8 cellular contexts compared by ENCODE assay signal in genomic region chr21:33542640-33543504, GRCh38. TPM values are rescaled to one million over a fixed set of nuclear protein-coding genes. Genes with fewer than 3 reads are reported as not detected.
DNase-seq lines count a peak whose midpoint lies in the region; ATAC-seq and TF ChIP-seq lines count a peak whose summit lies in the region.

Gene SON, plus strand, starts transcription at chr21:33543038. Its CDS starts 55 bp downstream, at chr21:33543093.

- no peaks in the 10 kb centered on the region for H3K9me3 Mint-ChIP-seq in activated CD4-positive, alpha-beta T cell treated with anti-CD3 and anti-CD28 coated beads, Interleukin-2, amount 10 ng/mL, durations not matched to agents 24 days and 14 days

- H3K9me3 ChIP-seq in colonic mucosa = no peaks in the 10 kb centered on the region

- peak; percentile 94 for ATAC-seq in GM19324 (IDR thresholded peaks at IDR 0.05; ENCODE audit: low FRiP score, unreplicated experiment)
- ATAC-seq in HG03469 (IDR thresholded peaks at IDR 0.05; ENCODE audit: unreplicated experiment) = peak; percentile 84

- H3K4me3 Mint-ChIP-seq in activated CD4-positive, alpha-beta T cell treated with anti-CD3 and anti-CD28 coated beads, Interleukin-2, amount 10 ng/mL, durations not matched to agents 24 days and 14 days = peak within 1 kb of the TSS; percentile 95

- no peaks in the 10 kb centered on the region for H3K27me3 Mint-ChIP-seq in activated CD4-positive, alpha-beta T cell treated with anti-CD3 and anti-CD28 coated beads, Interleukin-2, amount 10 ng/mL, durations not matched to agents 24 days and 14 days

- H3K4me3 ChIP-seq in BJ (ENCODE audit: low read depth, low read length) (peak within 1 kb of the TSS; percentile 70), colonic mucosa (peak within 1 kb of the TSS; percentile 59)

- DNase-seq in BJ (ENCODE audit: low read depth) = peak; percentile 92
- peak; percentile 95 for DNase-seq in NCI-H526 treated with DMSO at 0.1 percent for 48 hours (lab: John Stamatoyannopoulos, UW)
- peak; percentile 99 for DNase-seq in activated CD4-positive, alpha-beta T cell treated with anti-CD3 and anti-CD28 coated beads, Interleukin-2, amount 10 ng/mL, durations not matched to agents 24 days and 14 days
- peak; percentile 99 for DNase-seq in colonic mucosa
- DNase-seq in kidney tubule cell (ENCODE audit: low spot score) = peak; percentile 99
- peak; percentile 81 to 97 (median 94) for DNase-seq in stimulated activated CD4-positive, alpha-beta T cell treated with anti-CD3 and anti-CD28 coated beads, Interleukin-1b, Interleukin-23, amount 100 ng/mL, for 24 hours (ENCODE audit: low read depth in 4 of 4, low spot score in 1 of 4)

- H3K9ac ChIP-seq in colonic mucosa (ENCODE audit: low read depth in 2 of 2, low read length in 2 of 2) = peak within 1 kb of the TSS; percentile 93 to 99

- H3K27ac Mint-ChIP-seq in activated CD4-positive, alpha-beta T cell treated with anti-CD3 and anti-CD28 coated beads, Interleukin-2, amount 10 ng/mL, durations not matched to agents 24 days and 14 days = peak within 1 kb of the TSS; percentile 100

- POLR2A ChIA-PET in BJ (lab: Charles Lee) = interaction anchor here (0.5 kb wide), 1 partner anchor 218 kb away, joined by 3 read pairs; the partner anchor contains the start of gene IFNAR1

- peaks cover 46% of the 10 kb centered on the region for H3K36me3 Mint-ChIP-seq in activated CD4-positive, alpha-beta T cell treated with anti-CD3 and anti-CD28 coated beads, Interleukin-2, amount 10 ng/mL, durations not matched to agents 24 days and 14 days (ENCODE audit: low read depth)

- intact Hi-C loops in activated CD4-positive, alpha-beta T cell treated with anti-CD3 and anti-CD28 coated beads, Interleukin-2, amount 10 ng/mL, durations not matched to agents 24 days and 14 days (cut with micrococcal nuclease) = loop anchor here (1.0 kb wide), 4 partner anchors 45 to 98 kb away; partner anchors contain the start of genes CRYZL1, DNAJC28, DONSON and TMEM50B
- intact Hi-C loops in colonic mucosa (cut with DNase I) = loop anchor here (5.0 kb wide), 2 partner anchors 44 to 61 kb away; partner anchors contain the start of gene DONSON

- H3K27me3 ChIP-seq in BJ (ENCODE audit: control insufficient read depth, insufficient read depth, low read length) (no peaks in the 10 kb centered on the region), colonic mucosa (no peaks in the 10 kb centered on the region)

- TF ChIP-seq CTCF in BJ (IDR thresholded peaks at IDR 0.05; ENCODE audit: insufficient read depth, low read depth, low read length) = no peak
- no peak for TF ChIP-seq CTCF in colonic mucosa (IDR thresholded peaks at IDR 0.05)

- peaks cover 34% of the 10 kb centered on the region for H3K4me1 Mint-ChIP-seq in activated CD4-positive, alpha-beta T cell treated with anti-CD3 and anti-CD28 coated beads, Interleukin-2, amount 10 ng/mL, durations not matched to agents 24 days and 14 days

- peaks cover 10% of the 10 kb centered on the region for H3K4me1 ChIP-seq in colonic mucosa

- peak within 1 kb of the TSS; percentile 99 for H3K27ac ChIP-seq in colonic mucosa

- CTCF ChIA-PET in BJ (lab: Yijun Ruan, JAX) = interaction anchor here (0.6 to 2.6 kb wide), 2 partner anchors 63 to 802 kb away, joined by 4 to 6 read pairs; no protein-coding TSS in a partner anchor

- no peaks in the 10 kb centered on the region for H3K36me3 ChIP-seq in BJ (ENCODE audit: control insufficient read depth, insufficient read depth, low read length)
- no peaks in the 10 kb centered on the region for H3K36me3 ChIP-seq in colonic mucosa

RNA-seq across cellular contexts. Expression of gene SON, which starts in this region (rescaled TPM):
- polyA plus RNA-seq in BJ (2011; rRNA removed) = 41.6 and 62.8 TPM in 2 replicates
- 97.6 and 133 TPM in 2 replicates for polyA minus RNA-seq in BJ (2011; rRNA and poly(A)+ RNA removed)
- total RNA-seq in activated CD4-positive, alpha-beta T cell treated with anti-CD3 and anti-CD28 coated beads, Interleukin-2, amount 10 ng/mL, durations not matched to agents 24 days and 14 days = 351 and 363 TPM in 2 replicates
- total RNA-seq in colonic mucosa = 100 to 1,000 TPM; 190 to 213 TPM

Comparison
In these comparisons a context has a peak if more than half of its experiments do, and no peak if none do; other contexts are left out.
1. Peak in every context shown above with its lines: DNase-seq, ATAC-seq, H3K4me3 ChIP-seq and H3K27ac ChIP-seq.